Comparison of ENCODE assay signal across 20 cellular contexts in genomic region chr3:49661281-49661680, GRCh38. TPM values are rescaled to one million over a fixed set of nuclear protein-coding genes. Genes with fewer than 3 reads are reported as not detected.
DNase-seq lines count a peak whose midpoint lies in the region; ATAC-seq and TF ChIP-seq lines count a peak whose summit lies in the region.
"Had no signal": no experiment of that assay in that cellular context is flagged by ENCODE, and none has a peak within 500 bp of the region (broad histone marks: within the 10 kb centered on the region; RNA-seq: fewer than 3 reads in every experiment).

No MANE protein-coding gene starts in this region.

- peaks cover 0 to 11% of the 10 kb centered on the region in 2 donors for H3K4me1 ChIP-seq in adrenal gland (replicated peaks in 1 of 2)

- DNase-seq in Calu3 (peak; percentile 14), M059J (ENCODE audit: low read depth) (peak; percentile 47), adrenal gland (peak; percentile 88 to 97 (median 92)), kidney tubule cell (ENCODE audit: low spot score) (peak; percentile 53), COR-L47 (lab: John Stamatoyannopoulos, UW) (no peak), dorsolateral prefrontal cortex (no peak), DMS53 treated with DMSO at 0.1 percent for 48 hours (lab: John Stamatoyannopoulos, UW; ENCODE audit: unreplicated experiment) (no peak)
- DNase-seq: CD4-positive, alpha-beta T cell; DMS79; MG63; NCI-H1048; NCI-H1436; NCI-H2029; NCI-H446 treated with DMSO at 0.1 percent for 48 hours; NK-92 treated with Interleukin-12 subunit alpha and Interleukin-12 subunit beta, amount 100 ng/mL, for 24 hours had no signal

- peaks cover 10% of the 10 kb centered on the region for H3K36me3 Mint-ChIP-seq in Calu3 (ENCODE audit: insufficient read depth, unreplicated experiment)

- H3K4me1 Mint-ChIP-seq in Calu3 (ENCODE audit: low read depth, unreplicated experiment): no peaks in the 10 kb centered on the region

- H3K36me3 ChIP-seq in adrenal gland (replicated peaks in 1 of 2): no peaks in the 10 kb centered on the region
- H3K36me3 ChIP-seq: MG63 had no signal

- peak overlapping the region in 2 of 5 donors; percentile 56 to 81 for H3K27ac ChIP-seq in adrenal gland
- peak overlapping the region in 6 of 59 donors; percentile 4 to 49 (median 25) for H3K27ac ChIP-seq in dorsolateral prefrontal cortex
- H3K27ac ChIP-seq: KMS-11, RWPE1 had no signal

- peaks cover 27% of the 10 kb centered on the region for H3K27me3 Mint-ChIP-seq in Calu3 (ENCODE audit: unreplicated experiment)

- TF ChIP-seq POLR2A in adrenal gland (IDR thresholded peaks at IDR 0.05): no peak

- 51 to 79% (median 58%) methylated on average over 7 to 14 of the region's 14 CpGs for WGBS in adrenal gland, 4 donors

- CTCF ChIA-PET in Calu3 (lab: Charles Lee): no interaction called here

- BruUV-seq in Calu3 (replicated peaks; lab: Mats Ljungman, UMichigan): no TSS peak

- TF ChIP-seq CTCF in Calu3 (IDR thresholded peaks at IDR 0.05; ENCODE audit: unreplicated experiment): no peak
- TF ChIP-seq CTCF in adrenal gland (IDR thresholded peaks at IDR 0.05): no peak
- no peak for TF ChIP-seq CTCF in dorsolateral prefrontal cortex (IDR thresholded peaks at IDR 0.05 in 54 of 56, conservative IDR thresholded peaks at IDR 0.05 in 2 of 56; ENCODE audit: low read depth in 1 of 56, partially characterized antibody in 56 of 56)

- intact Hi-C loops in Calu3 (cut with micrococcal nuclease; ENCODE audit: unreplicated experiment) (no loop called here), adrenal gland (cut with DNase I) (no loop called here), dorsolateral prefrontal cortex (cut with DNase I) (no loop called here)

- no peaks in the 10 kb centered on the region for H3K9me3 Mint-ChIP-seq in Calu3 (ENCODE audit: low read depth, unreplicated experiment)
- H3K9me3 Mint-ChIP-seq: CD4-positive, alpha-beta T cell; GM23338 had no signal

- H3K27ac Mint-ChIP-seq in Calu3 (ENCODE audit: unreplicated experiment): no peak overlapping the region
- H3K27ac Mint-ChIP-seq: CD4-positive, alpha-beta T cell; GM23338 had no signal

- H3K27me3 ChIP-seq in adrenal gland (no peaks in the 10 kb centered on the region), dorsolateral prefrontal cortex (no peaks in the 10 kb centered on the region)
- H3K27me3 ChIP-seq: MG63 had no signal

- ATAC-seq in GM21423 (IDR thresholded peaks at IDR 0.05; ENCODE audit: unreplicated experiment): no peak
- ATAC-seq: GM23338 had no signal

- H3K4me3 ChIP-seq in adrenal gland: no peak overlapping the region
- H3K4me3 ChIP-seq in dorsolateral prefrontal cortex: no peak overlapping the region
- H3K4me3 ChIP-seq: GM23338, MG63 had no signal

- no peaks in the 10 kb centered on the region for H3K9me3 ChIP-seq in adrenal gland (replicated peaks in 1 of 3)
- H3K9me3 ChIP-seq: MG63 had no signal

- H3K4me3 Mint-ChIP-seq in Calu3 (ENCODE audit: low read depth, unreplicated experiment): no peak overlapping the region
- H3K4me3 Mint-ChIP-seq: CD4-positive, alpha-beta T cell; GM23338 had no signal

RNA-seq across cellular contexts. Expression of gene APEH, which starts 12.9 kb away (rescaled TPM):
- 187 and 207 TPM in 2 replicates for total RNA-seq in Calu3 (2022)
- 60.4 and 88.6 TPM in 2 replicates for total RNA-seq in M059J (2014; rRNA removed; shearing (Covaris generic))
- 100 to 1,000 TPM in 6 of 8 donors, 10 to 100 TPM in 2; 86.6 to 158 (median 126) TPM for total RNA-seq in adrenal gland
- polyA plus RNA-seq in adrenal gland: 100 to 1,000 TPM in 1 of 3 donors, 10 to 100 TPM in 2; 36.5 to 124 (median 45.9) TPM
- 100 to 1,000 TPM in 17 of 120 experiments, 10 to 100 TPM in 103; 53.0 to 121 (median 85.4) TPM for total RNA-seq in dorsolateral prefrontal cortex

RNA-seq across cellular contexts. Expression of gene MST1, which starts 28.0 kb away (rescaled TPM):
- total RNA-seq in Calu3 (2022) (8.0 and 10.5 TPM in 2 replicates), adrenal gland (10 to 100 TPM; 13.4 to 92.0 (median 36.4) TPM), dorsolateral prefrontal cortex (10 to 100 TPM in 114 of 120 experiments, 1 to 10 TPM in 6; 8.8 to 30.0 (median 15.2) TPM)
- 0.59 TPM in 1 of 2 replicates, not detected in the other for total RNA-seq in M059J (2014; rRNA removed; shearing (Covaris generic))
- 100 to 1,000 TPM in 2 of 3 donors, 1 to 10 TPM in 1; 7.5 to 241 (median 240) TPM for polyA plus RNA-seq in adrenal gland

RNA-seq across cellular contexts. Expression of gene RNF123, which starts 28.1 kb away (rescaled TPM):
- total RNA-seq in Calu3 (2022) (38.6 and 52.5 TPM in 2 replicates), adrenal gland (10 to 100 TPM; 19.5 to 62.3 (median 38.3) TPM), dorsolateral prefrontal cortex (100 to 1,000 TPM in 1 of 120 experiments, 10 to 100 TPM in 119; 43.7 to 103 (median 67.5) TPM)
- total RNA-seq in M059J (2014; rRNA removed; shearing (Covaris generic)): 6.9 and 13.7 TPM in 2 replicates
- polyA plus RNA-seq in adrenal gland: 10 to 100 TPM; 35.1 to 59.6 (median 48.8) TPM

RNA-seq across cellular contexts. Expression of gene AMIGO3, which starts 58.2 kb away (rescaled TPM):
- 0.49 and 0.73 TPM in 2 replicates for total RNA-seq in Calu3 (2022)
- total RNA-seq in M059J (2014; rRNA removed; shearing (Covaris generic)): 5.5 TPM in 1 of 2 replicates, not detected in the other
- 1 to 10 TPM in 3 of 8 donors, under 1 TPM in 2, not detected in 3; 0.34 to 1.3 (median 1.2) TPM for total RNA-seq in adrenal gland
- polyA plus RNA-seq in adrenal gland: 1 to 10 TPM in 2 of 3 donors, not detected in 1; 2.2 to 3.0 TPM
- 1 to 10 TPM in 1 of 120 experiments, under 1 TPM in 12, not detected in 107; 0.22 to 1.6 (median 0.32) TPM for total RNA-seq in dorsolateral prefrontal cortex
- polyA plus RNA-seq: BJ had no signal

Comparison
In these comparisons a context has a peak if more than half of its experiments do, and no peak if none do; other contexts are left out.
1. DNase-seq: peak in Calu3 (single experiment), M059J (single experiment), adrenal gland (7 of 7) and kidney tubule cell (single experiment); none in COR-L47 (single experiment), dorsolateral prefrontal cortex (0 of 10) and DMS53 treated with DMSO at 0.1 percent for 48 hours (single experiment).